7 cellular contexts compared by ENCODE assay signal in the genomic region with DNA sequence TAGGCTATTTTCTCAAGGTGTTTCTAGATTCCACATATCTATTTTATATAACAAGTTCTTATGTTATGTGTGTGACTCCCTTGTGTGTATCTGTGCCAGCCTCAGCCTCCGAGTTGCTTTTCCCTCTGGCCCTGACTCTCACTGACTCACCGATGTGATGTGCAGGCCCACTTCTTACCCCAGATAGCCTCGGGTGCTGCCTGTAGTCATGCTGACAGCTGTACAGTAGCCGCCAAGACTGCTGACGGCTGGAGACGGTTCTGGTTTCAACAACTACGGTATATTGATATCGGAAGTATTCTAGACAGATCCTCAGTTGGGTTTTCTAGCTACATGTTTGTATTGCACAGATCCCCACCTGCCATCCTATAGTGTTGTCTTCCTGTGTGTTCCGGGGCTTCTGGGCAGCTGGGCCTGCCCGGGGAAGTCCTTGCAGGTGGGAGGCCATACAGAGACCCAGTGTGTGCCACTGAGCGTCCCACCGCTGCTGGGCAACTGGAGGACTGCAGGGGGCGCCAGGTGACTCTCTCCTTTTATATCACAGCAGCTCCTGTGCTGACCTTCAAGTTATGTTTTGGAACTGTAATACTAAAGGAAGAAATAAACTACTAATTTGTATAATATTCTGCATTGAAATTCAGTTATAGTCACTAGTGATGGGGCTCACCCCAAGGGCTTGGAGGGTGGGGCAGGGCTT. TPM values are rescaled to one million over a fixed set of nuclear protein-coding genes. Genes with fewer than 3 reads are reported as not detected.
A peak's percentile ranks its signal among the peaks of the same experiment; 100 is the strongest.
DNase-seq lines count a peak whose midpoint lies in the region; FAIRE-seq and TF ChIP-seq lines count a peak whose summit lies in the region.
"Not testable (repeated sequence)": the region's sequence is repeated elsewhere in the genome, so short reads cannot be mapped to it uniquely, and the experiment has no call there.

No MANE protein-coding gene starts in this region.

- H3K4me3 ChIP-seq in HFF-Myc (replicated peaks; ENCODE audit: low read depth, low read length); colonic mucosa: not testable (repeated sequence)

- H3K27me3 Mint-ChIP-seq in progenitor cell of endocrine pancreas = peaks cover 11% of the 10 kb centered on the region

- H3K27ac Mint-ChIP-seq in progenitor cell of endocrine pancreas = not testable (repeated sequence)

- intact Hi-C loops in colonic mucosa (cut with DNase I) = not testable (repeated sequence)

- not testable (repeated sequence) for H3K9ac ChIP-seq in colonic mucosa (ENCODE audit: low read depth in 2 of 2, low read length in 2 of 2)

- TF ChIP-seq CTCF in HFF-Myc (IDR thresholded peaks at IDR 0.05; ENCODE audit: low read depth, low read length, missing control alignments) = peak; percentile 35
- TF ChIP-seq CTCF in colonic mucosa (IDR thresholded peaks at IDR 0.05) = not testable (repeated sequence)
- peak; percentile 47 for TF ChIP-seq CTCF in progenitor cell of endocrine pancreas (IDR thresholded peaks at IDR 0.05; ENCODE audit: unreplicated experiment)

- DNase-seq in HFF-Myc (ENCODE audit: extremely low read depth, low read depth); progenitor cell of endocrine pancreas (ENCODE audit: low spot score, unreplicated experiment): not testable (repeated sequence)
- DNase-seq in NCI-H748 (lab: John Stamatoyannopoulos, UW; ENCODE audit: unreplicated experiment) (peak; percentile 13), colonic mucosa (peak; percentile 49), iPS-NIHi11 (ENCODE audit: low spot score) (peak; percentile 68)
- peak; percentile 45 to 59 for DNase-seq in activated CD4-positive, alpha-beta T cell treated with anti-CD3 and anti-CD28 coated beads, Interleukin-2, amount 50 U/mL, for 48 hours

- peak; percentile 84 for FAIRE-seq in G401.6 (lab: Jason Lieb, UNC)

- H3K9me3 Mint-ChIP-seq in progenitor cell of endocrine pancreas (ENCODE audit: low read depth) = not testable (repeated sequence)

- H3K9me3 ChIP-seq in colonic mucosa = not testable (repeated sequence)

- not testable (repeated sequence) for H3K4me3 Mint-ChIP-seq in progenitor cell of endocrine pancreas (ENCODE audit: low read depth)

- H3K36me3 Mint-ChIP-seq in progenitor cell of endocrine pancreas (ENCODE audit: insufficient read depth) = not testable (repeated sequence)

- not testable (repeated sequence) for H3K36me3 ChIP-seq in colonic mucosa

- H3K27me3 ChIP-seq in colonic mucosa = not testable (repeated sequence)

- not testable (repeated sequence) for H3K27ac ChIP-seq in colonic mucosa

- not testable (repeated sequence) for H3K4me1 Mint-ChIP-seq in progenitor cell of endocrine pancreas (ENCODE audit: low read depth)

- not testable (repeated sequence) for H3K4me1 ChIP-seq in colonic mucosa

RNA-seq across cellular contexts. Expression of a gene that starts 55.2 kb away (rescaled TPM):
- 1 to 10 TPM; 1.6 to 1.8 TPM for total RNA-seq in colonic mucosa
- 119 and 127 TPM in 2 replicates for total RNA-seq in progenitor cell of endocrine pancreas

Comparison
In these comparisons a context has a peak if more than half of its experiments do, and no peak if none do; other contexts are left out.
1. RNA of a gene that starts 55.2 kb away (total RNA-seq): 119 to 127 TPM in progenitor cell of endocrine pancreas; 1.6 to 1.8 TPM in colonic mucosa; every median in the first group is over 10 times any median in the second.